ENCODE assay signal across 9 cellular contexts in genomic region chr10:71531485-71532446, GRCh38.
DNase-seq lines count a peak whose midpoint lies in the region; TF ChIP-seq lines count a peak whose summit lies in the region.
"Had no signal": no experiment of that assay in that cellular context is flagged by ENCODE, and none has a peak within 500 bp of the region (broad histone marks: within the 10 kb centered on the region; RNA-seq: fewer than 3 reads in every experiment).

No MANE protein-coding gene starts in this region.

- BruUV-seq in Calu3 (replicated peaks; lab: Mats Ljungman, UMichigan) = no TSS peak

- H3K4me1 Mint-ChIP-seq in activated naive CD4-positive, alpha-beta T cell treated with anti-CD3 and anti-CD28 coated beads, Interleukin-2, amount 50 U/mL, for 24 hours = peaks cover 7% of the 10 kb centered on the region
- H3K4me1 Mint-ChIP-seq in Calu3 (ENCODE audit: low read depth, unreplicated experiment) = no peaks in the 10 kb centered on the region

- H3K9me3 Mint-ChIP-seq in activated naive CD4-positive, alpha-beta T cell treated with anti-CD3 and anti-CD28 coated beads, Interleukin-2, amount 50 U/mL, for 24 hours = no peaks in the 10 kb centered on the region
- H3K9me3 Mint-ChIP-seq in Calu3 (ENCODE audit: low read depth, unreplicated experiment) = no peaks in the 10 kb centered on the region

- DNase-seq in activated T-cell treated with anti-CD3 and anti-CD28 coated beads for 24 hours (ENCODE audit: low read depth) (peak; percentile 24), activated T-cell treated with anti-CD3 and anti-CD28 coated beads for 4 hours (no peak), NCI-H2171 treated with DMSO at 0.1 percent for 48 hours (lab: John Stamatoyannopoulos, UW) (peak; percentile 75), cerebellar nuclear complex (lab: John Stamatoyannopoulos, UW) (no peak), Calu3 (no peak)
- DNase-seq in stimulated activated CD8-positive, alpha-beta memory T cell treated with anti-CD3 and anti-CD28 coated beads, Interleukin-4, amount 100 ng/mL, for 48 hours = peak; percentile 45
- DNase-seq in effector CD8-positive, alpha-beta T cell (lab: John Stamatoyannopoulos, UW) = no peak
- DNase-seq: KG1 had no signal

- no peaks in the 10 kb centered on the region for H3K36me3 Mint-ChIP-seq in activated naive CD4-positive, alpha-beta T cell treated with anti-CD3 and anti-CD28 coated beads, Interleukin-2, amount 50 U/mL, for 24 hours
- no peaks in the 10 kb centered on the region for H3K36me3 Mint-ChIP-seq in Calu3 (ENCODE audit: insufficient read depth, unreplicated experiment)

- CTCF ChIA-PET in Calu3 (lab: Charles Lee) = interaction anchor here (0.8 to 0.9 kb wide), 2 partner anchors 10 to 11 kb away, joined by 3 to 7 read pairs; no protein-coding TSS in a partner anchor

- peak overlapping the region; percentile 85 for H3K27ac Mint-ChIP-seq in activated naive CD4-positive, alpha-beta T cell treated with anti-CD3 and anti-CD28 coated beads, Interleukin-2, amount 50 U/mL, for 24 hours
- no peak overlapping the region for H3K27ac Mint-ChIP-seq in Calu3 (ENCODE audit: unreplicated experiment)

- H3K4me3 Mint-ChIP-seq in activated naive CD4-positive, alpha-beta T cell treated with anti-CD3 and anti-CD28 coated beads, Interleukin-2, amount 50 U/mL, for 24 hours = peak overlapping the region; percentile 57
- H3K4me3 Mint-ChIP-seq in Calu3 (ENCODE audit: low read depth, unreplicated experiment) = no peak overlapping the region

- no peaks in the 10 kb centered on the region for H3K27me3 Mint-ChIP-seq in activated naive CD4-positive, alpha-beta T cell treated with anti-CD3 and anti-CD28 coated beads, Interleukin-2, amount 50 U/mL, for 24 hours
- peaks cover 95% of the 10 kb centered on the region for H3K27me3 Mint-ChIP-seq in Calu3 (ENCODE audit: unreplicated experiment)

- no peak for TF ChIP-seq CTCF in Calu3 (IDR thresholded peaks at IDR 0.05; ENCODE audit: unreplicated experiment)

- intact Hi-C loops in Calu3 (cut with micrococcal nuclease; ENCODE audit: unreplicated experiment) = no loop called here

Comparison
In these comparisons a context has a peak if more than half of its experiments do, and no peak if none do; other contexts are left out.
1. DNase-seq: peak in activated T-cell treated with anti-CD3 and anti-CD28 coated beads for 24 hours (single experiment), NCI-H2171 treated with DMSO at 0.1 percent for 48 hours (single experiment) and stimulated activated CD8-positive, alpha-beta memory T cell treated with anti-CD3 and anti-CD28 coated beads, Interleukin-4, amount 100 ng/mL, for 48 hours (single experiment); none in activated T-cell treated with anti-CD3 and anti-CD28 coated beads for 4 hours (single experiment), cerebellar nuclear complex (0 of 2), Calu3 (single experiment) and effector CD8-positive, alpha-beta T cell (single experiment).